In genomic region chr5:142696379-142696778, GRCh38 we compare ENCODE assay signal across 19 cellular contexts. TPM values are rescaled to one million over a fixed set of nuclear protein-coding genes. Genes with fewer than 3 reads are reported as not detected.
A peak's percentile ranks its signal among the peaks of the same experiment; 100 is the strongest.
DNase-seq lines count a peak whose midpoint lies in the region; ATAC-seq and TF ChIP-seq lines count a peak whose summit lies in the region.
"Had no signal": no experiment of that assay in that cellular context is flagged by ENCODE, and none has a peak within 500 bp of the region (broad histone marks: within the 10 kb centered on the region; RNA-seq: fewer than 3 reads in every experiment).

No MANE protein-coding gene starts in this region.

- no peak overlapping the region for H3K9ac ChIP-seq in H9 (ENCODE audit: extremely low read depth, insufficient read length, low read length)

- TF ChIP-seq CTCF in H9 (conservative IDR thresholded peaks at IDR 0.05) = no peak
- TF ChIP-seq CTCF in thoracic aorta (IDR thresholded peaks at IDR 0.05) = no peak
- TF ChIP-seq CTCF in esophagus muscularis mucosa (IDR thresholded peaks at IDR 0.05) = no peak

- no peak overlapping the region for H4K5ac ChIP-seq in H9 (ENCODE audit: insufficient read length, low read depth, low read length)

- no peaks in the 10 kb centered on the region for H3K79me1 ChIP-seq in H9 (ENCODE audit: insufficient read depth, low read depth, low read length, poor library complexity, severe bottlenecking)

- intact Hi-C loops in esophagus muscularis mucosa (cut with DNase I) = no loop called here

- H4K8ac ChIP-seq in H9 (replicated peaks; ENCODE audit: insufficient read length, low read depth, low read length) = no peak overlapping the region

- H3K4me3 Mint-ChIP-seq in H9 = no peak overlapping the region
- H3K4me3 Mint-ChIP-seq: IgD-negative memory B cell had no signal

- no peak overlapping the region for H2BK5ac ChIP-seq in H9 (ENCODE audit: insufficient read length, low read length)

- no peaks in the 10 kb centered on the region for H3K27me3 ChIP-seq in H9 (ENCODE audit: insufficient read depth, low read length)
- H3K27me3 ChIP-seq in muscle layer of duodenum (ENCODE audit: low read depth, low read length) = no peaks in the 10 kb centered on the region
- H3K27me3 ChIP-seq in thoracic aorta (replicated peaks; ENCODE audit: insufficient read depth) = no peaks in the 10 kb centered on the region
- H3K27me3 ChIP-seq in esophagus muscularis mucosa = no peaks in the 10 kb centered on the region

- no peak overlapping the region for H3K4me3 ChIP-seq in muscle layer of duodenum (ENCODE audit: low read depth in 1 of 2, low read length in 2 of 2)
- no peak overlapping the region for H3K4me3 ChIP-seq in thoracic aorta
- no peak overlapping the region for H3K4me3 ChIP-seq in esophagus muscularis mucosa

- no peak overlapping the region for H2BK12ac ChIP-seq in H9 (ENCODE audit: insufficient read length, low read depth, low read length)

- H3K79me2 ChIP-seq in H9 (ENCODE audit: insufficient read depth, low read length) = no peaks in the 10 kb centered on the region

- no peak for TF ChIP-seq POLR2A in esophagus muscularis mucosa (IDR thresholded peaks at IDR 0.05; ENCODE audit: low read depth)

- no peak overlapping the region for H3K23ac ChIP-seq in H9 (ENCODE audit: insufficient read length, low read depth, low read length)

- no peak overlapping the region for H2BK20ac ChIP-seq in H9 (ENCODE audit: low read depth, low read length, poor library complexity, severe bottlenecking)

- no peak overlapping the region for H3T11ph ChIP-seq in H9 (ENCODE audit: low read length)

- no peak overlapping the region for H2AFZ ChIP-seq in H9 (ENCODE audit: low read length)

- no peak overlapping the region for H4K91ac ChIP-seq in H9 (ENCODE audit: insufficient read length, low read depth, low read length)

- H3K36me3 Mint-ChIP-seq in H9 (ENCODE audit: insufficient read depth in 1 of 3, low read depth in 3 of 3) = no peaks in the 10 kb centered on the region
- H3K36me3 Mint-ChIP-seq: IgD-negative memory B cell had no signal

- no peak overlapping the region for H2AK5ac ChIP-seq in H9 (ENCODE audit: insufficient read length, low read length)

- no peak for TF ChIP-seq EP300 in esophagus muscularis mucosa (IDR thresholded peaks at IDR 0.05)

- H2BK15ac ChIP-seq in H9 (ENCODE audit: low read depth, low read length) = no peak overlapping the region

- H3K27ac ChIP-seq in H9 (ENCODE audit: insufficient read length, low read depth, low read length) (no peak overlapping the region), muscle layer of duodenum (ENCODE audit: low read length) (peak overlapping the region; percentile 32), thoracic aorta (peak overlapping the region; percentile 76 to 82), esophagus muscularis mucosa (replicated peaks in 1 of 4) (peak overlapping the region in 2 of 4 donors; percentile 72 to 75)
- H3K27ac ChIP-seq: C4-2B had no signal

- no peaks in the 10 kb centered on the region for H4K20me1 ChIP-seq in H9 (ENCODE audit: control insufficient read depth, insufficient read depth, insufficient read length)

- peaks cover 30 to 33% of the 10 kb centered on the region in 2 experiments for H3K4me1 Mint-ChIP-seq in H9

- no peak overlapping the region for H3K4ac ChIP-seq in H9 (ENCODE audit: low read depth, low read length)

- no peaks in the 10 kb centered on the region for H3K23me2 ChIP-seq in H9 (ENCODE audit: insufficient read length, low read depth, low read length, poor library complexity, severe bottlenecking)

- H3K4me2 ChIP-seq in H9 (ENCODE audit: insufficient read depth, insufficient read length, low read length) = no peak overlapping the region

- no peaks in the 10 kb centered on the region for H3K36me3 ChIP-seq in muscle layer of duodenum (ENCODE audit: control insufficient read depth in 1 of 2, insufficient read depth in 2 of 2, low read length in 2 of 2)
- no peaks in the 10 kb centered on the region for H3K36me3 ChIP-seq in thoracic aorta
- no peaks in the 10 kb centered on the region for H3K36me3 ChIP-seq in esophagus muscularis mucosa

- H3K9me3 ChIP-seq in H9 (ENCODE audit: control insufficient read depth, low read depth, low read length) (no peaks in the 10 kb centered on the region), muscle layer of duodenum (ENCODE audit: control insufficient read depth in 1 of 2, low read length in 2 of 2) (no peaks in the 10 kb centered on the region), thoracic aorta (no peaks in the 10 kb centered on the region), esophagus muscularis mucosa (no peaks in the 10 kb centered on the region)

- no peaks in the 10 kb centered on the region for H3K27me3 Mint-ChIP-seq in H9 (ENCODE audit: low read depth)

- H3K14ac ChIP-seq in H9 (ENCODE audit: insufficient read depth, low read length) = no peak overlapping the region

- no peak overlapping the region for H2BK120ac ChIP-seq in H9 (ENCODE audit: low read depth, low read length, poor library complexity, severe bottlenecking)

- DNase-seq in H9 (peak; percentile 22), cerebellum (ENCODE audit: low spot score) (peak; percentile 48), thoracic aorta (ENCODE audit: low spot score) (no peak), activated gamma-delta T cell treated with Interleukin-2 at 50 U/mL for 16 hours (no peak), esophagus muscularis mucosa (ENCODE audit: extremely low spot score) (no peak)
- DNase-seq: AML-193, DMS 273 treated with DMSO at 0.1 percent for 48 hours, DND-41, HCEC 1CT, Karpas-422, NCI-H1436, NCI-H1930, NCI-H345, NCI-H526 had no signal

- no peak overlapping the region for H3K18ac ChIP-seq in H9 (ENCODE audit: insufficient read length, low read depth, low read length)

- ATAC-seq in thoracic aorta (ENCODE audit: insufficient number of reproducible peaks, low FRiP score, low read depth) (no peak), GM18870 (IDR thresholded peaks at IDR 0.05; ENCODE audit: unreplicated experiment) (no peak)

- no peak overlapping the region for H3K27ac Mint-ChIP-seq in H9
- H3K27ac Mint-ChIP-seq: IgD-negative memory B cell had no signal

- peaks cover 6% of the 10 kb centered on the region; the same call in 1 of the 2 replicates for H3K4me1 ChIP-seq in H9 (ENCODE audit: insufficient read depth, low read length)
- H3K4me1 ChIP-seq in muscle layer of duodenum (ENCODE audit: control insufficient read depth in 1 of 2, insufficient read depth in 2 of 2, low read length in 2 of 2) = peaks cover 9 to 16% of the 10 kb centered on the region in 2 donors
- peaks cover 4 to 35% of the 10 kb centered on the region in 2 donors for H3K4me1 ChIP-seq in thoracic aorta (ENCODE audit: control insufficient read depth in 1 of 2, low read depth in 2 of 2)
- peaks cover 28 to 36% (median 31%) of the 10 kb centered on the region in 4 donors for H3K4me1 ChIP-seq in esophagus muscularis mucosa

- H3K9me3 Mint-ChIP-seq in H9 = peaks cover 0 to 3% of the 10 kb centered on the region in 2 experiments; a peak in 3 of 5 replicates

- H3K56ac ChIP-seq in H9 (ENCODE audit: insufficient read length, low read depth, low read length) = no peak overlapping the region

- no CpG with 5 or more reads among the region's 3 CpGs for WGBS in H9 (ENCODE audit: extremely low coverage, insufficient read length, low lambda C conversion rate)
- 80% methylated on average over 3 of the region's 3 CpGs for WGBS in esophagus muscularis mucosa

RNA-seq across cellular contexts. Expression of gene FGF1, which starts 10.5 kb away (rescaled TPM):
- total RNA-seq in H9 (2021) (3.2 and 4.6 TPM in 2 replicates), cerebellum (6.8 TPM), thoracic aorta (10 to 100 TPM; 11.4 to 56.7 TPM), esophagus muscularis mucosa (1 to 10 TPM; 1.7 to 4.0 (median 2.9) TPM)
- total RNA-seq: SK-MEL-5 had no signal

Comparison
In these comparisons a context has a peak if more than half of its experiments do, and no peak if none do; other contexts are left out.
1. DNase-seq: peak in H9 (single experiment) and cerebellum (single experiment); none in thoracic aorta (single experiment), activated gamma-delta T cell treated with Interleukin-2 at 50 U/mL for 16 hours (single experiment) and esophagus muscularis mucosa (single experiment).